In the genomic region with DNA sequence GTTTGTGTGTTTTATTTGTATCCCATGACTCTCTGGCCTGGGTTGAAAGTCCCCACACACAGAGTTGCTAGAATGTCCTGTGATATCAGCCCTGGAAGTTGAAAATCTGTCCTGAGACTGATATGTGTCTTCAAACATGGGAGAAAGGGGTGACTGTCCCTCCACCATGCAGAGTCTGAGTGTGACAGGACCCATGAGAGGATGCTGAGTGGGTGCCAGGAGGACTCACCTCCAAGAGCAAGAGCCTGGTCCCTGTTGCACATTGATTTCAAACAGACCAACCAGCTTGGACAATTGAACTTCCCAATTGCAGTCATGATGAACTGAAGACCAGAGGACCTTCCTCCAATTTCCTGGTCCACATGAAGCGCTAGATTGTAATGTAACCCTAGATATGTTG, we compare ENCODE assay signal across 4 cellular contexts.
"Had no signal": no experiment of that assay in that cellular context is flagged by ENCODE, and none has a peak within 500 bp of the region (broad histone marks: within the 10 kb centered on the region; RNA-seq: fewer than 3 reads in every experiment).

No MANE protein-coding gene starts in this region.

- H2AFZ ChIP-seq: GM23338 had no signal

- DNase-seq: H9, HCEC 1CT, IMR-90 had no signal

- H3K27ac Mint-ChIP-seq: GM23338, H9 had no signal

- H3K4me3 Mint-ChIP-seq: GM23338, H9 had no signal

- H3K4me3 ChIP-seq: GM23338 had no signal

- H3K4me2 ChIP-seq: GM23338 had no signal
